Comparison of ENCODE assay signal across 8 cellular contexts in genomic region chrX:129984196-129984962, GRCh38. TPM values are rescaled to one million over a fixed set of nuclear protein-coding genes. Genes with fewer than 3 reads are reported as not detected.
DNase-seq lines count a peak whose midpoint lies in the region; ATAC-seq and TF ChIP-seq lines count a peak whose summit lies in the region.

No MANE protein-coding gene starts in this region.

- peak overlapping the region in 2 of 4 donors; percentile 63 for H3K27ac ChIP-seq in gastroesophageal sphincter

- TF ChIP-seq POLR2A in gastroesophageal sphincter (IDR thresholded peaks at IDR 0.05): no peak

- no peaks in the 10 kb centered on the region for H3K27me3 Mint-ChIP-seq in activated naive CD4-positive, alpha-beta T cell treated with anti-CD3 and anti-CD28 coated beads, Interleukin-2, amount 50 U/mL, for 24 hours

- peaks cover 0 to 18% (median 0%) of the 10 kb centered on the region in 3 donors for H3K4me1 ChIP-seq in gastroesophageal sphincter

- TF ChIP-seq CTCF in GM06990 (IDR thresholded peaks at IDR 0.05; ENCODE audit: insufficient read depth, low read length, poor library complexity, severe bottlenecking) (no peak), gastroesophageal sphincter (IDR thresholded peaks at IDR 0.05) (no peak)

- H3K9me3 ChIP-seq in iPS-18c (ENCODE audit: control insufficient read depth, insufficient read depth, low read length): peaks cover 4% of the 10 kb centered on the region
- no peaks in the 10 kb centered on the region for H3K9me3 ChIP-seq in gastroesophageal sphincter

- no peak for ATAC-seq in GM21526 (IDR thresholded peaks at IDR 0.05; ENCODE audit: low FRiP score, unreplicated experiment)
- ATAC-seq in HG03196 (IDR thresholded peaks at IDR 0.05; ENCODE audit: unreplicated experiment): no peak
- no peak for ATAC-seq in gastroesophageal sphincter

- H3K36me3 ChIP-seq in GM06990 (ENCODE audit: control insufficient read depth, insufficient read depth, low read length) (no peaks in the 10 kb centered on the region), gastroesophageal sphincter (no peaks in the 10 kb centered on the region)

- H3K4me1 Mint-ChIP-seq in activated naive CD4-positive, alpha-beta T cell treated with anti-CD3 and anti-CD28 coated beads, Interleukin-2, amount 50 U/mL, for 24 hours: peaks cover 22% of the 10 kb centered on the region

- H3K27ac Mint-ChIP-seq in activated naive CD4-positive, alpha-beta T cell treated with anti-CD3 and anti-CD28 coated beads, Interleukin-2, amount 50 U/mL, for 24 hours: peak overlapping the region; percentile 70

- WGBS in gastroesophageal sphincter (ENCODE audit: low coverage in 1 of 2), 2 donors: 14 to 69% methylated on average over 5 to 10 of the region's 63 CpGs

- peak overlapping the region; percentile 84 for H3K4me3 Mint-ChIP-seq in activated naive CD4-positive, alpha-beta T cell treated with anti-CD3 and anti-CD28 coated beads, Interleukin-2, amount 50 U/mL, for 24 hours

- H3K36me3 Mint-ChIP-seq in activated naive CD4-positive, alpha-beta T cell treated with anti-CD3 and anti-CD28 coated beads, Interleukin-2, amount 50 U/mL, for 24 hours: no peaks in the 10 kb centered on the region

- no peak for TF ChIP-seq EP300 in gastroesophageal sphincter (IDR thresholded peaks at IDR 0.05)

- no peaks in the 10 kb centered on the region for H3K9me3 Mint-ChIP-seq in activated naive CD4-positive, alpha-beta T cell treated with anti-CD3 and anti-CD28 coated beads, Interleukin-2, amount 50 U/mL, for 24 hours

- DNase-seq in GM06990 (ENCODE audit: extremely low read depth, insufficient read length): peak; percentile 18
- DNase-seq in NCI-H774 (lab: John Stamatoyannopoulos, UW): peak; percentile 4
- DNase-seq in stimulated activated CD4-positive, alpha-beta T cell treated with anti-CD3 and anti-CD28 coated beads, Interleukin-2, amount 100 ng/mL, for 4 hours (ENCODE audit: low read depth): peak; percentile 14

- H3K4me3 ChIP-seq in GM06990 (replicated peaks; ENCODE audit: low read depth, low read length) (peak overlapping the region; percentile 59; the same call in 1 of the 2 replicates), iPS-18c (ENCODE audit: insufficient read depth, low read depth, low read length) (peak overlapping the region; percentile 46), gastroesophageal sphincter (no peak overlapping the region)

- H3K27me3 ChIP-seq in GM06990 (replicated peaks; ENCODE audit: control insufficient read depth, insufficient read depth, low read length): no peaks in the 10 kb centered on the region
- no peaks in the 10 kb centered on the region for H3K27me3 ChIP-seq in gastroesophageal sphincter

RNA-seq across cellular contexts. Expression of gene BCORL1, which starts 1.9 kb away (rescaled TPM):
- 10 to 100 TPM in 1 of 4 donors, 1 to 10 TPM in 3; 2.8 to 10.4 (median 6.6) TPM for total RNA-seq in gastroesophageal sphincter

Comparison
In these comparisons a context has a peak if more than half of its experiments do, and no peak if none do; other contexts are left out.
1. H3K4me3 ChIP-seq: peak in GM06990 (single experiment) and iPS-18c (single experiment); none in gastroesophageal sphincter (0 of 2).
2. Peak in every context shown above with its lines, with median percentiles within 50 percentile points of each other: DNase-seq.